8 cellular contexts compared by ENCODE assay signal in genomic region chr16:67183284-67183626, GRCh38. TPM values are rescaled to one million over a fixed set of nuclear protein-coding genes. Genes with fewer than 3 reads are reported as not detected.
DNase-seq lines count a peak whose midpoint lies in the region; ATAC-seq and TF ChIP-seq lines count a peak whose summit lies in the region.

No MANE protein-coding gene starts in this region.

- H3K27me3 Mint-ChIP-seq in CD8-positive, alpha-beta memory T cell, result peaks cover 0 to 4% of the 10 kb centered on the region in 2 donors

- H3K27ac Mint-ChIP-seq in CD8-positive, alpha-beta memory T cell, result no peak overlapping the region

- peak overlapping the region; percentile 2; the same call in 1 of the 2 replicates for H2AFZ ChIP-seq in PC-3 (ENCODE audit: low read length)

- peak overlapping the region; percentile 91 for H3K27ac ChIP-seq in CD8-positive, alpha-beta memory T cell (ENCODE audit: low read depth, low read length)
- no peak overlapping the region for H3K27ac ChIP-seq in PC-3 (ENCODE audit: low read length)
- peak overlapping the region; percentile 93 to 99 (median 98) for H3K27ac ChIP-seq in esophagus squamous epithelium
- H3K27ac ChIP-seq in psoas muscle, result peak overlapping the region; percentile 99

- peak overlapping the region; percentile 91; the same call in 1 of the 2 replicates for H3K9ac ChIP-seq in PC-3 (ENCODE audit: low read length)

- peak overlapping the region; percentile 89 for H3K4me2 ChIP-seq in PC-3 (ENCODE audit: low read length)

- peaks cover 29% of the 10 kb centered on the region for H3K4me1 ChIP-seq in CD8-positive, alpha-beta memory T cell (ENCODE audit: insufficient read depth, low read length)
- H3K4me1 ChIP-seq in PC-3 (ENCODE audit: insufficient read depth, low read length), result peaks cover 45% of the 10 kb centered on the region
- peaks cover 32 to 71% (median 51%) of the 10 kb centered on the region in 3 donors for H3K4me1 ChIP-seq in esophagus squamous epithelium
- H3K4me1 ChIP-seq in psoas muscle, result peaks cover 31% of the 10 kb centered on the region

- H3K4me3 ChIP-seq in CD8-positive, alpha-beta memory T cell (ENCODE audit: low read length), result peak overlapping the region; percentile 70
- H3K4me3 ChIP-seq in PC-3 (ENCODE audit: low read length) (peak overlapping the region; percentile 79), esophagus squamous epithelium (peak overlapping the region; percentile 58 to 94 (median 60)), psoas muscle (peak overlapping the region; percentile 95), lower leg skin (ENCODE audit: low read depth, poor library complexity, severe bottlenecking) (no peak overlapping the region)

- BruUV-seq in PC-3 (replicated peaks; lab: Mats Ljungman, UMichigan), result TSS peak; percentile 55

- peaks cover 26% of the 10 kb centered on the region for H3K79me2 ChIP-seq in PC-3 (ENCODE audit: low read length)

- CTCF ChIA-PET in CD8-positive, alpha-beta memory T cell (lab: Charles Lee), result interaction anchor here (1.8 to 11.3 kb wide), 3 partner anchors 7 to 25 kb away, joined by 7 to 205 read pairs (median 18); partner anchors contain the start of genes B3GNT9, FBXL8, HSF4 and NOL3
- CTCF ChIA-PET in PC-3 (lab: Charles Lee), result no interaction called here

- ATAC-seq in PC-3 (no peak), psoas muscle (no peak), GM19395 (IDR thresholded peaks at IDR 0.05; ENCODE audit: unreplicated experiment) (no peak), GM18498 (IDR thresholded peaks at IDR 0.05; ENCODE audit: unreplicated experiment) (no peak)

- DNase-seq in CD8-positive, alpha-beta memory T cell, result no peak
- DNase-seq in PC-3 (no peak), esophagus squamous epithelium (lab: John Stamatoyannopoulos, UW) (no peak), psoas muscle (no peak), lower leg skin (ENCODE audit: low spot score in 2 of 2) (no peak)
- DNase-seq in stimulated activated CD4-positive, alpha-beta T cell treated with anti-CD3 and anti-CD28 coated beads, Interleukin-4, amount 100 ng/mL, for 4 hours, result no peak

- peaks cover 9 to 27% (median 12%) of the 10 kb centered on the region in 3 donors for H3K4me1 Mint-ChIP-seq in CD8-positive, alpha-beta memory T cell

- no peaks in the 10 kb centered on the region for H3K27me3 ChIP-seq in CD8-positive, alpha-beta memory T cell (ENCODE audit: insufficient read depth, low read length, poor library complexity, severe bottlenecking)
- no peaks in the 10 kb centered on the region for H3K27me3 ChIP-seq in PC-3 (ENCODE audit: low read length)
- no peaks in the 10 kb centered on the region for H3K27me3 ChIP-seq in esophagus squamous epithelium
- H3K27me3 ChIP-seq in psoas muscle (ENCODE audit: insufficient read depth in 3 of 3, low read length in 2 of 3), result no peaks in the 10 kb centered on the region

- TF ChIP-seq POLR2A in esophagus squamous epithelium (IDR thresholded peaks at IDR 0.05) (no peak), lower leg skin (IDR thresholded peaks at IDR 0.05) (no peak)

- H4K20me1 ChIP-seq in PC-3 (ENCODE audit: low read length), result no peaks in the 10 kb centered on the region

- POLR2A ChIA-PET in CD8-positive, alpha-beta memory T cell (lab: Charles Lee), result interaction anchor here (0.9 kb wide), 1 partner anchor 9 kb away, joined by 6 read pairs; no protein-coding TSS in a partner anchor
- POLR2A ChIA-PET in PC-3 (lab: Charles Lee; ENCODE audit: unreplicated experiment), result no interaction called here

- intact Hi-C loops in PC-3 (cut with micrococcal nuclease) (loop anchor here (1.0 kb wide), 1 partner anchor 24 kb away; the partner anchor contains the start of genes FBXL8 and TRADD), esophagus squamous epithelium (cut with DNase I) (no loop called here), psoas muscle (cut with DNase I) (no loop called here), lower leg skin (cut with DNase I; ENCODE audit: low total_unique reads) (no loop called here)

- no peaks in the 10 kb centered on the region for H3K9me3 Mint-ChIP-seq in CD8-positive, alpha-beta memory T cell

- no peaks in the 10 kb centered on the region for H3K36me3 Mint-ChIP-seq in CD8-positive, alpha-beta memory T cell

- no peak overlapping the region for H3K4me3 Mint-ChIP-seq in CD8-positive, alpha-beta memory T cell

- WGBS in esophagus squamous epithelium, 2 donors, result 7 to 8% methylated on average over 7 to 8 of the region's 11 CpGs
- WGBS in psoas muscle, 3 donors, result 8 to 10% (median 9%) methylated on average over 11 of the region's 11 CpGs
- WGBS in lower leg skin, 2 donors, result 6 to 7% methylated on average over 11 of the region's 11 CpGs

- H3K9me2 ChIP-seq in PC-3 (replicated peaks; ENCODE audit: low read length), result no peaks in the 10 kb centered on the region

- TF ChIP-seq CTCF in PC-3 (conservative IDR thresholded peaks at IDR 0.05; ENCODE audit: low read depth, low read length), result no peak
- peak in 1 of 6 experiments; percentile 6 for TF ChIP-seq CTCF in esophagus squamous epithelium (IDR thresholded peaks at IDR 0.05)
- no peak for TF ChIP-seq CTCF in psoas muscle (IDR thresholded peaks at IDR 0.05)
- no peak for TF ChIP-seq CTCF in lower leg skin (IDR thresholded peaks at IDR 0.05)

- H3K36me3 ChIP-seq in CD8-positive, alpha-beta memory T cell (ENCODE audit: insufficient read depth, low read length), result no peaks in the 10 kb centered on the region
- H3K36me3 ChIP-seq in PC-3 (ENCODE audit: low read depth, low read length) (no peaks in the 10 kb centered on the region), esophagus squamous epithelium (no peaks in the 10 kb centered on the region), psoas muscle (ENCODE audit: insufficient read depth in 1 of 2, low read depth in 1 of 2) (no peaks in the 10 kb centered on the region)

- H3K9me3 ChIP-seq in CD8-positive, alpha-beta memory T cell (ENCODE audit: low read length), result no peaks in the 10 kb centered on the region
- H3K9me3 ChIP-seq in PC-3 (ENCODE audit: low read length) (no peaks in the 10 kb centered on the region), esophagus squamous epithelium (no peaks in the 10 kb centered on the region), psoas muscle (no peaks in the 10 kb centered on the region)

- H3F3A ChIP-seq in PC-3 (ENCODE audit: low read length, unreplicated experiment), result no peaks in the 10 kb centered on the region

RNA-seq across cellular contexts. Expression of gene MATCAP1, which starts 0.5 kb away (rescaled TPM):
- total RNA-seq in CD8-positive, alpha-beta memory T cell, result 10 to 100 TPM; 15.3 to 15.6 TPM
- 0.68 TPM for polyA plus RNA-seq in CD8-positive, alpha-beta memory T cell
- 22.6 and 29.6 TPM in 2 replicates for total RNA-seq in PC-3 (2014; rRNA removed)
- total RNA-seq in esophagus squamous epithelium, result 10 to 100 TPM in 3 of 4 donors, 1 to 10 TPM in 1; 8.8 to 18.8 (median 13.4) TPM
- 1 to 10 TPM; 5.9 to 8.0 (median 6.6) TPM for total RNA-seq in psoas muscle
- 1 to 10 TPM; 4.2 to 9.7 (median 4.5) TPM for polyA plus RNA-seq in psoas muscle
- 1 to 10 TPM; 5.1 to 8.9 (median 7.3) TPM for total RNA-seq in lower leg skin

RNA-seq across cellular contexts. Expression of gene EXOC3L1, which starts 6.7 kb away (rescaled TPM):
- not detected for total RNA-seq in CD8-positive, alpha-beta memory T cell
- not detected for polyA plus RNA-seq in CD8-positive, alpha-beta memory T cell
- total RNA-seq in PC-3 (2014; rRNA removed) (not detected in 2 replicates), esophagus squamous epithelium (1 to 10 TPM; 1.1 to 2.3 (median 1.4) TPM), psoas muscle (1 to 10 TPM in 3 of 4 donors, under 1 TPM in 1; 0.91 to 1.9 (median 1.2) TPM), lower leg skin (1 to 10 TPM in 3 of 4 donors, under 1 TPM in 1; 0.95 to 3.8 (median 1.7) TPM)
- 1 to 10 TPM in 1 of 3 donors, under 1 TPM in 2; 0.84 to 3.4 (median 0.97) TPM for polyA plus RNA-seq in psoas muscle

RNA-seq across cellular contexts. Expression of gene E2F4, which starts 8.7 kb away (rescaled TPM):
- total RNA-seq in CD8-positive, alpha-beta memory T cell, result 100 to 1,000 TPM; 137 to 139 TPM
- polyA plus RNA-seq in CD8-positive, alpha-beta memory T cell, result 86.0 TPM
- total RNA-seq in PC-3 (2014; rRNA removed) (86.2 and 107 TPM in 2 replicates), esophagus squamous epithelium (10 to 100 TPM; 66.1 to 96.9 (median 81.9) TPM), psoas muscle (10 to 100 TPM; 22.6 to 56.2 (median 45.9) TPM), lower leg skin (10 to 100 TPM; 56.8 to 74.8 (median 68.1) TPM)
- polyA plus RNA-seq in psoas muscle, result 100 to 1,000 TPM in 1 of 3 donors, 10 to 100 TPM in 2; 45.0 to 106 (median 67.3) TPM

RNA-seq across cellular contexts. Expression of gene NOL3, which starts 12.9 kb away (rescaled TPM):
- 1 to 10 TPM; 2.1 to 2.3 TPM for total RNA-seq in CD8-positive, alpha-beta memory T cell
- 0.91 TPM for polyA plus RNA-seq in CD8-positive, alpha-beta memory T cell
- total RNA-seq in PC-3 (2014; rRNA removed) (64.5 and 91.6 TPM in 2 replicates), esophagus squamous epithelium (10 to 100 TPM; 25.1 to 56.1 (median 36.7) TPM), psoas muscle (100 to 1,000 TPM in 2 of 4 donors, 10 to 100 TPM in 2; 53.6 to 114 (median 88.0) TPM), lower leg skin (100 to 1,000 TPM in 2 of 4 donors, 10 to 100 TPM in 2; 84.3 to 139 (median 115) TPM)
- polyA plus RNA-seq in psoas muscle, result 100 to 1,000 TPM in 1 of 3 donors, 10 to 100 TPM in 2; 90.6 to 133 (median 93.9) TPM

RNA-seq across cellular contexts. Expression of gene ELMO3, which starts 15.7 kb away (rescaled TPM):
- 1 to 10 TPM; 5.0 to 5.3 TPM for total RNA-seq in CD8-positive, alpha-beta memory T cell
- polyA plus RNA-seq in CD8-positive, alpha-beta memory T cell, result not detected
- total RNA-seq in PC-3 (2014; rRNA removed) (1.6 and 2.2 TPM in 2 replicates), esophagus squamous epithelium (10 to 100 TPM; 30.1 to 35.9 (median 32.9) TPM), psoas muscle (under 1 TPM; 0.26 to 0.79 (median 0.42) TPM), lower leg skin (10 to 100 TPM; 37.2 to 62.2 (median 51.6) TPM)
- under 1 TPM; 0.35 to 0.82 (median 0.53) TPM for polyA plus RNA-seq in psoas muscle
